ENCODE assay signal across 16 cellular contexts in the genomic region with DNA sequence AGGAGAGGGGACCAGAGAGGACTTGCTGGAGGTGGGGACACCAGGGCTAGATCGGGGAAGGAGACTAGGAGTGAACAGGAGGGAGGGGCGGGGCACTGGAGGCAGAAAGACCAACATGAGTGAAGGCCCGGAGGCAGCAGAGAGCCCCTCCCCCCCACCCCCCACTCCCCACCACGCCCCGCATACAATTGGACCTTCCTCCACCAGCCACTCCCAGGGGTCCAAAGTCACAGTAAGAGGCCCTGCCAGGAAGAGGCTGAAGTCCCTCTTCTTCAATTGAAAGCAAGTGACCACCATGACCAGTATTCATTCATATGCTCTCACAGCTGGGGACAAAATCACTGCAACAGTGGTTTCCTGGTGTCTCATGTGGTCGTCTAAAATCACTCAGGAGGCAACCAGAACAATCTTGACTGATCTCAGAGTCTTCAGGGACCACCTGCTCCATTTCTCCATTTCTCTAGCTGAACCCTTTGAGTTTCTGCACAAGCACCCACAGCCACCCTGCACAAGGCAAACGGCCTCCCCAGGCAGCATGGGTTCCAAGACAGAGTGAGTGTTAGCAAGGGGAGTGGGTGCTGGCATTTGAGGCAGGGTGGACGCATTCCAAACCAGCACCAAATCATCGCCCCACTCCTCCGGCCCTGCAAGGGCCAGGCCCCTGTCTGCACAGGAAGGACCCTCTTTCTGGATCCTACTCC. TPM values are rescaled to one million over a fixed set of nuclear protein-coding genes. Genes with fewer than 3 reads are reported as not detected.
DNase-seq lines count a peak whose midpoint lies in the region; ATAC-seq and TF ChIP-seq lines count a peak whose summit lies in the region.
"Had no signal": no experiment of that assay in that cellular context is flagged by ENCODE, and none has a peak within 500 bp of the region (broad histone marks: within the 10 kb centered on the region; RNA-seq: fewer than 3 reads in every experiment).

No MANE protein-coding gene starts in this region.

- H2BK12ac ChIP-seq in trophoblast cell (ENCODE audit: low read length): no peak overlapping the region

- ATAC-seq in central memory CD8-positive, alpha-beta T cell (replicated peaks; ENCODE audit: extremely low read depth, poor library complexity, severe bottlenecking): no peak
- ATAC-seq: heart left ventricle, mucosa of descending colon had no signal

- no CpG with 5 or more reads among the region's 10 CpGs for WGBS in trophoblast cell (ENCODE audit: extremely low coverage, insufficient coverage, insufficient read length)

- DNase-seq in activated CD4-positive, alpha-beta T cell treated with anti-CD3 and anti-CD28 coated beads, Interleukin-2, amount 10 ng/mL, durations not matched to agents 7 days and 5 days: no peak
- DNase-seq in activated CD4-positive, alpha-beta T cell treated with anti-CD3 and anti-CD28 coated beads for 4 hours: no peak
- DNase-seq in PC-9: no peak
- no peak for DNase-seq in central memory CD8-positive, alpha-beta T cell (ENCODE audit: low spot score in 2 of 2)
- DNase-seq in trophoblast cell: no peak
- DNase-seq in stimulated activated naive CD4-positive, alpha-beta T cell (lab: John Stamatoyannopoulos, UW): no peak
- DNase-seq in stimulated activated CD4-positive, alpha-beta T cell treated with anti-CD3 and anti-CD28 coated beads, Interleukin-2, amount 100 ng/mL, for 48 hours: no peak
- DNase-seq in cardiac septum (ENCODE audit: low spot score): no peak
- DNase-seq: dorsolateral prefrontal cortex, GF-D8, heart left ventricle, NCI-H446 treated with DMSO at 0.1 percent for 48 hours had no signal

- no peak overlapping the region for H3K23ac ChIP-seq in trophoblast cell (ENCODE audit: low read length)

- POLR2A ChIA-PET in activated CD4-positive, alpha-beta T cell treated with anti-CD3 and anti-CD28 coated beads, Interleukin-2, amount 10 ng/mL, durations not matched to agents 7 days and 5 days (lab: Charles Lee): no interaction called here
- POLR2A ChIA-PET in PC-9 (lab: Charles Lee; ENCODE audit: unreplicated experiment): no interaction called here

- peaks cover 11% of the 10 kb centered on the region for H3K4me1 ChIP-seq in PC-9 (replicated peaks; ENCODE audit: insufficient read depth)
- H3K4me1 ChIP-seq in trophoblast cell (ENCODE audit: control insufficient read depth in 1 of 2, insufficient read depth in 2 of 2, low read length in 2 of 2): no peaks in the 10 kb centered on the region

- H2AK5ac ChIP-seq in trophoblast cell (ENCODE audit: low read length): no peak overlapping the region

- H2BK5ac ChIP-seq in trophoblast cell (ENCODE audit: low read depth, low read length, poor library complexity): no peak overlapping the region

- no peak for TF ChIP-seq CTCF in PC-9 (conservative IDR thresholded peaks at IDR 0.05)

- H3K79me1 ChIP-seq in trophoblast cell (ENCODE audit: low read length): no peaks in the 10 kb centered on the region

- H3K9me3 Mint-ChIP-seq in activated CD4-positive, alpha-beta T cell treated with anti-CD3 and anti-CD28 coated beads, Interleukin-2, amount 10 ng/mL, durations not matched to agents 7 days and 5 days: no peaks in the 10 kb centered on the region
- no peaks in the 10 kb centered on the region for H3K9me3 Mint-ChIP-seq in central memory CD8-positive, alpha-beta T cell

- no peak overlapping the region for H2BK120ac ChIP-seq in trophoblast cell (ENCODE audit: insufficient read depth, low read length, poor library complexity)

- H3F3A ChIP-seq in PC-9 (ENCODE audit: insufficient read depth, low read depth): no peaks in the 10 kb centered on the region

- H3K14ac ChIP-seq in trophoblast cell (ENCODE audit: low read length): no peak overlapping the region

- no peak overlapping the region for H4K12ac ChIP-seq in trophoblast cell (ENCODE audit: low read depth, low read length)

- no peak overlapping the region for H4K91ac ChIP-seq in trophoblast cell (ENCODE audit: low read depth, low read length)

- H3K27ac ChIP-seq in PC-9: no peak overlapping the region
- H3K27ac ChIP-seq in trophoblast cell (ENCODE audit: low read depth, low read length): no peak overlapping the region
- H3K27ac ChIP-seq: heart left ventricle had no signal

- peak overlapping the region; percentile 79 for H3K27ac Mint-ChIP-seq in activated CD4-positive, alpha-beta T cell treated with anti-CD3 and anti-CD28 coated beads, Interleukin-2, amount 10 ng/mL, durations not matched to agents 7 days and 5 days
- peak overlapping the region; percentile 94 for H3K27ac Mint-ChIP-seq in central memory CD8-positive, alpha-beta T cell (ENCODE audit: low read depth)
- H3K27ac Mint-ChIP-seq: progenitor cell of endocrine pancreas had no signal

- intact Hi-C loops in PC-9 (cut with micrococcal nuclease; ENCODE audit: unreplicated experiment) (no loop called here), cardiac septum (cut with DNase I) (no loop called here)

- H3K4me2 ChIP-seq in PC-9 (peak overlapping the region; percentile 36), trophoblast cell (ENCODE audit: low read length) (no peak overlapping the region)

- H2AFZ ChIP-seq in PC-9 (no peak overlapping the region), trophoblast cell (ENCODE audit: insufficient read depth, low read length, poor library complexity) (no peak overlapping the region)

- H3K18ac ChIP-seq in trophoblast cell (ENCODE audit: low read length): no peak overlapping the region

- no peaks in the 10 kb centered on the region for H3K36me3 ChIP-seq in PC-9 (ENCODE audit: low read depth)
- H3K36me3 ChIP-seq in trophoblast cell (ENCODE audit: control insufficient read depth in 1 of 2, insufficient read depth in 2 of 2, low read length in 2 of 2): no peaks in the 10 kb centered on the region

- no peaks in the 10 kb centered on the region for H3K79me2 ChIP-seq in PC-9 (ENCODE audit: low read depth)
- H3K79me2 ChIP-seq in trophoblast cell (ENCODE audit: control insufficient read depth, insufficient read depth, low read length, poor library complexity): no peaks in the 10 kb centered on the region

- no peak overlapping the region for H3K4ac ChIP-seq in trophoblast cell (ENCODE audit: low read depth, low read length)

- CTCF ChIA-PET in activated CD4-positive, alpha-beta T cell treated with anti-CD3 and anti-CD28 coated beads, Interleukin-2, amount 10 ng/mL, durations not matched to agents 7 days and 5 days (lab: Charles Lee): interaction anchor here (1.1 to 8.3 kb wide), 5 partner anchors 10 to 39 kb away, joined by 3 to 63 read pairs (median 5); no protein-coding TSS in a partner anchor
- CTCF ChIA-PET in PC-9 (lab: Charles Lee): no interaction called here

- no peak overlapping the region for H4K8ac ChIP-seq in trophoblast cell (ENCODE audit: low read depth, low read length)

- no peak overlapping the region for H3K9ac ChIP-seq in trophoblast cell (ENCODE audit: low read length)

- no peaks in the 10 kb centered on the region for H3K9me2 ChIP-seq in PC-9 (ENCODE audit: insufficient read depth)

- H4K20me1 ChIP-seq in PC-9 (ENCODE audit: insufficient read depth): no peaks in the 10 kb centered on the region

- peaks cover 79% of the 10 kb centered on the region for H3K36me3 Mint-ChIP-seq in activated CD4-positive, alpha-beta T cell treated with anti-CD3 and anti-CD28 coated beads, Interleukin-2, amount 10 ng/mL, durations not matched to agents 7 days and 5 days (ENCODE audit: low read depth)
- H3K36me3 Mint-ChIP-seq in central memory CD8-positive, alpha-beta T cell (ENCODE audit: insufficient read depth): peaks cover 67% of the 10 kb centered on the region

- H3K9me3 ChIP-seq in PC-9 (ENCODE audit: insufficient read depth, low read depth) (no peaks in the 10 kb centered on the region), trophoblast cell (ENCODE audit: insufficient read depth, low read depth, low read length) (peaks cover 2% of the 10 kb centered on the region)
- H3K9me3 ChIP-seq: heart left ventricle, mucosa of descending colon had no signal

- H3K4me1 Mint-ChIP-seq in activated CD4-positive, alpha-beta T cell treated with anti-CD3 and anti-CD28 coated beads, Interleukin-2, amount 10 ng/mL, durations not matched to agents 7 days and 5 days: peaks cover 80% of the 10 kb centered on the region
- peaks cover 81% of the 10 kb centered on the region for H3K4me1 Mint-ChIP-seq in central memory CD8-positive, alpha-beta T cell

- no peak overlapping the region for H3K4me3 Mint-ChIP-seq in activated CD4-positive, alpha-beta T cell treated with anti-CD3 and anti-CD28 coated beads, Interleukin-2, amount 10 ng/mL, durations not matched to agents 7 days and 5 days
- peak overlapping the region; percentile 71 for H3K4me3 Mint-ChIP-seq in central memory CD8-positive, alpha-beta T cell

- BruUV-seq in PC-9 (replicated peaks; lab: Mats Ljungman, UMichigan): no TSS peak

- no peak overlapping the region for H3K4me3 ChIP-seq in PC-9
- peak overlapping the region; percentile 25 for H3K4me3 ChIP-seq in trophoblast cell (ENCODE audit: low read depth, low read length)
- H3K4me3 ChIP-seq: dorsolateral prefrontal cortex, heart left ventricle, mucosa of descending colon had no signal

- no peaks in the 10 kb centered on the region for H3K27me3 Mint-ChIP-seq in activated CD4-positive, alpha-beta T cell treated with anti-CD3 and anti-CD28 coated beads, Interleukin-2, amount 10 ng/mL, durations not matched to agents 7 days and 5 days
- H3K27me3 Mint-ChIP-seq in central memory CD8-positive, alpha-beta T cell: no peaks in the 10 kb centered on the region

- no peaks in the 10 kb centered on the region for H3K27me3 ChIP-seq in PC-9 (ENCODE audit: insufficient read depth, low read depth)
- peaks cover 3% of the 10 kb centered on the region for H3K27me3 ChIP-seq in trophoblast cell (ENCODE audit: insufficient read depth, low read length)
- H3K27me3 ChIP-seq: dorsolateral prefrontal cortex had no signal

RNA-seq across cellular contexts. Expression of a gene that starts 17.0 kb away (rescaled TPM):
- total RNA-seq in activated CD4-positive, alpha-beta T cell treated with anti-CD3 and anti-CD28 coated beads, Interleukin-2, amount 10 ng/mL, durations not matched to agents 7 days and 5 days: not detected
- total RNA-seq in PC-9 (2021) (0.37 and 0.50 TPM in 2 replicates), cardiac septum (not detected)
- polyA plus RNA-seq in trophoblast cell (2013): 0.04 and 0.10 TPM in 2 replicates
- total RNA-seq: A673, Calu3 had no signal
- polyA plus RNA-seq: heart left ventricle had no signal

RNA-seq across cellular contexts. Expression of a gene that starts 17.2 kb away (rescaled TPM):
- 100 to 1,000 TPM; 481 to 584 TPM for total RNA-seq in activated CD4-positive, alpha-beta T cell treated with anti-CD3 and anti-CD28 coated beads, Interleukin-2, amount 10 ng/mL, durations not matched to agents 7 days and 5 days
- total RNA-seq in PC-9 (2021) (4.0 and 5.0 TPM in 2 replicates), cardiac septum (14.2 TPM)
- 0.30 and 0.33 TPM in 2 replicates for polyA plus RNA-seq in trophoblast cell (2013)
- total RNA-seq: A673, Calu3, progenitor cell of endocrine pancreas had no signal

Comparison
In these comparisons a context has a peak if more than half of its experiments do, and no peak if none do; other contexts are left out.
1. RNA of a gene that starts 17.2 kb away (total RNA-seq): 481 to 584 TPM in activated CD4-positive, alpha-beta T cell treated with anti-CD3 and anti-CD28 coated beads, Interleukin-2, amount 10 ng/mL, durations not matched to agents 7 days and 5 days; 14.2 TPM in cardiac septum (single experiment) and 4.0 to 5.0 TPM in PC-9; every median in the first group is over 10 times any median in the second.